ENCODE assay signal across 8 cellular contexts in the genomic region with DNA sequence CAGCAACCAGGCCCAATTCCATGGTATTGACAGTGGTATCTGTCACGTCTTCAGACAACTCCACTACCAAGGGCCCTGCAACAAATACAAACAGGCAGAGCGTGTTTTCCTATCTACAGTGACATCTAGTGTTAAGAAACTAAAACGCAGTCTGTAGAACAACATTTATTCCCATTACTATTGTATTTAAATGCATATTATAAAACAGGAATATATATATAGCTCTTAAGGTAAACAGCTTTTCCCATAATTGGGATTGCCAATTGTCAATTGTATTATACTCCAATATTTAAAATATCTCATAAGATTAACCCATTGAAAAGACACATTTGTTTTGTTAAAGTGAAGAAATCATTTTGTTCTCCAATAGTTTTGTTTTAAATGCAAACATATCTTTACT.
DNase-seq lines count a peak whose midpoint lies in the region; ATAC-seq and TF ChIP-seq lines count a peak whose summit lies in the region.

No MANE protein-coding gene starts in this region.

- no peaks in the 10 kb centered on the region for H3K36me3 ChIP-seq in HCT116 (ENCODE audit: control insufficient read depth in 1 of 2, insufficient read depth in 2 of 2, low read length in 2 of 2)
- H3K36me3 ChIP-seq in heart right ventricle = peaks cover 0 to 20% (median 0%) of the 10 kb centered on the region in 9 donors
- peaks cover 0 to 2% (median 0%) of the 10 kb centered on the region in 3 donors for H3K36me3 ChIP-seq in skeletal muscle tissue (ENCODE audit: control insufficient read depth in 3 of 3, insufficient read depth in 3 of 3, low read length in 3 of 3)

- TF ChIP-seq RAD21 in HCT116 (IDR thresholded peaks at IDR 0.05; ENCODE audit: low read depth) = peak; percentile 61

- H3K27ac ChIP-seq in HCT116 (ENCODE audit: low read depth, low read length) (no peak overlapping the region), VCaP (peak overlapping the region; percentile 54), heart right ventricle (no peak overlapping the region), skeletal muscle tissue (ENCODE audit: low read depth, low read length) (peak overlapping the region; percentile 65)

- DNase-seq in EH (ENCODE audit: low read depth) = peak; percentile 64
- DNase-seq in HCT116 (ENCODE audit: low read depth, low spot score) = peak; percentile 24
- peak; percentile 6 for DNase-seq in NCI-H146 treated with DMSO at 0.1 percent for 48 hours (lab: John Stamatoyannopoulos, UW; ENCODE audit: unreplicated experiment)
- no peak for DNase-seq in heart right ventricle
- no peak for DNase-seq in stimulated activated CD4-positive, alpha-beta T cell treated with anti-CD3 and anti-CD28 coated beads, Interleukin-12 subunit alpha, Interleukin-12 subunit beta, amount 100 ng/mL, for 4 hours
- DNase-seq in activated CD4-positive, CD25-positive, alpha-beta regulatory T cell treated with anti-CD3 and anti-CD28 coated beads, Interleukin-2, amount 50 U/mL, for 72 hours = no peak

- no peaks in the 10 kb centered on the region for H4K20me1 ChIP-seq in HCT116 (ENCODE audit: insufficient read depth)

- WGBS in heart right ventricle, 2 donors = 12 to 13% methylated on average over 3 of the region's 3 CpGs

- TF ChIP-seq CTCF in HCT116 (IDR thresholded peaks at IDR 0.05 in 2 of 3, conservative IDR thresholded peaks at IDR 0.05 in 1 of 3; ENCODE audit: borderline replicate concordance in 1 of 3, insufficient read depth in 1 of 3, low read depth in 2 of 3, low read length in 2 of 3) (peak; percentile 28 to 65 (median 47); a peak in 5 of 6 replicates), VCaP (conservative IDR thresholded peaks at IDR 0.05) (peak; percentile 89), heart right ventricle (IDR thresholded peaks at IDR 0.05) (peak; percentile 58 to 80 (median 72))

- no peaks in the 10 kb centered on the region for H3K79me2 ChIP-seq in HCT116 (ENCODE audit: insufficient read depth, low read length)

- H3K4me3 ChIP-seq in HCT116 (replicated peaks in 1 of 2; ENCODE audit: low read depth in 1 of 2, low read length in 2 of 2) = no peak overlapping the region
- H3K4me3 ChIP-seq in heart right ventricle = no peak overlapping the region
- H3K4me3 ChIP-seq in skeletal muscle tissue (ENCODE audit: low read length in 3 of 3) = no peak overlapping the region

- ATAC-seq in HCT116 (peak; percentile 76), heart right ventricle (peak in 7 of 8 donors; percentile 57 to 81 (median 65))

- TF ChIP-seq POLR2A in HCT116 (IDR thresholded peaks at IDR 0.05; ENCODE audit: borderline replicate concordance, extremely low read depth, insufficient read depth, insufficient read length) = no peak

- intact Hi-C loops in HCT116 (cut with micrococcal nuclease) (loop anchor here (10.0 kb wide), 1 partner anchor 191 kb away; no protein-coding TSS in a partner anchor), heart right ventricle (cut with DNase I) (loop anchor here in 3 of 10 donors (5.0 to 10.0 kb wide), 3 partner anchors 761 to 771 kb away; no protein-coding TSS in a partner anchor)

- H3K9me2 ChIP-seq in HCT116 (ENCODE audit: insufficient read depth) = no peaks in the 10 kb centered on the region

- CTCF ChIA-PET in HCT116 (lab: Charles Lee) = interaction anchor here (0.6 to 1.5 kb wide), 5 partner anchors 9 to 154 kb away, joined by 3 to 5 read pairs (median 4); no protein-coding TSS in a partner anchor

- H3K4me2 ChIP-seq in HCT116 (ENCODE audit: low read length) = no peak overlapping the region

- H3K4me1 ChIP-seq in HCT116 (ENCODE audit: control insufficient read depth in 1 of 2, insufficient read depth in 2 of 2, low read length in 2 of 2) = no peaks in the 10 kb centered on the region
- peaks cover 0 to 32% (median 8%) of the 10 kb centered on the region in 9 donors for H3K4me1 ChIP-seq in heart right ventricle
- H3K4me1 ChIP-seq in skeletal muscle tissue (ENCODE audit: control insufficient read depth in 3 of 3, insufficient read depth in 3 of 3, low read length in 3 of 3) = peaks cover 17 to 21% (median 20%) of the 10 kb centered on the region in 3 donors

- POLR2A ChIA-PET in HCT116 (lab: Charles Lee) = no interaction called here

- no peaks in the 10 kb centered on the region for H3K9me3 ChIP-seq in HCT116 (ENCODE audit: control insufficient read depth in 1 of 2, insufficient read depth in 1 of 2, low read depth in 1 of 2, low read length in 2 of 2)
- peaks cover 0 to 4% (median 0%) of the 10 kb centered on the region in 11 donors for H3K9me3 ChIP-seq in heart right ventricle
- H3K9me3 ChIP-seq in skeletal muscle tissue (ENCODE audit: control insufficient read depth in 3 of 3, low read length in 3 of 3) = no peaks in the 10 kb centered on the region

- H3K9ac ChIP-seq in HCT116 (ENCODE audit: low read length) = no peak overlapping the region
- H3K9ac ChIP-seq in skeletal muscle tissue (ENCODE audit: low read depth in 1 of 3, low read length in 3 of 3) = no peak overlapping the region

- H3K27me3 ChIP-seq in HCT116 (ENCODE audit: insufficient read depth, low read length) (no peaks in the 10 kb centered on the region), heart right ventricle (no peaks in the 10 kb centered on the region), skeletal muscle tissue (ENCODE audit: control insufficient read depth in 3 of 3, insufficient read depth in 3 of 3, low read length in 3 of 3) (no peaks in the 10 kb centered on the region)

- H2AFZ ChIP-seq in HCT116 (ENCODE audit: low read depth, low read length, poor library complexity, severe bottlenecking) = no peak overlapping the region

- RAD21 ChIA-PET in HCT116 (lab: Charles Lee; ENCODE audit: low non-redundant PET in 1 of 2, low total read pairs in 2 of 2, uncharacterized antibody in 2 of 2, unreplicated experiment in 2 of 2) = no interaction called here

- BruUV-seq in HCT116 (replicated peaks; lab: Mats Ljungman, UMichigan) = no TSS peak

TF ChIP-seq in HCT116, 20 proteins besides CTCF, POLR2A, EP300 and RAD21 (continues in another document):
- TF ChIP-seq, protein P1, sequence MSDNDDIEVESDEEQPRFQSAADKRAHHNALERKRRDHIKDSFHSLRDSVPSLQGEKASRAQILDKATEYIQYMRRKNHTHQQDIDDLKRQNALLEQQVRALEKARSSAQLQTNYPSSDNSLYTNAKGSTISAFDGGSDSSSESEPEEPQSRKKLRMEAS (IDR thresholded peaks at IDR 0.05) = no peak
- TF ChIP-seq ELF1 (IDR thresholded peaks at IDR 0.05; ENCODE audit: borderline replicate concordance, low read depth) = no peak
- TF ChIP-seq POLR2AphosphoS5 (IDR thresholded peaks at IDR 0.05; ENCODE audit: low read depth, low read length) = no peak
- TF ChIP-seq CEBPB (IDR thresholded peaks at IDR 0.05; ENCODE audit: low read depth) = no peak
- TF ChIP-seq ZFX (IDR thresholded peaks at IDR 0.05) = no peak
- TF ChIP-seq, protein P2, sequence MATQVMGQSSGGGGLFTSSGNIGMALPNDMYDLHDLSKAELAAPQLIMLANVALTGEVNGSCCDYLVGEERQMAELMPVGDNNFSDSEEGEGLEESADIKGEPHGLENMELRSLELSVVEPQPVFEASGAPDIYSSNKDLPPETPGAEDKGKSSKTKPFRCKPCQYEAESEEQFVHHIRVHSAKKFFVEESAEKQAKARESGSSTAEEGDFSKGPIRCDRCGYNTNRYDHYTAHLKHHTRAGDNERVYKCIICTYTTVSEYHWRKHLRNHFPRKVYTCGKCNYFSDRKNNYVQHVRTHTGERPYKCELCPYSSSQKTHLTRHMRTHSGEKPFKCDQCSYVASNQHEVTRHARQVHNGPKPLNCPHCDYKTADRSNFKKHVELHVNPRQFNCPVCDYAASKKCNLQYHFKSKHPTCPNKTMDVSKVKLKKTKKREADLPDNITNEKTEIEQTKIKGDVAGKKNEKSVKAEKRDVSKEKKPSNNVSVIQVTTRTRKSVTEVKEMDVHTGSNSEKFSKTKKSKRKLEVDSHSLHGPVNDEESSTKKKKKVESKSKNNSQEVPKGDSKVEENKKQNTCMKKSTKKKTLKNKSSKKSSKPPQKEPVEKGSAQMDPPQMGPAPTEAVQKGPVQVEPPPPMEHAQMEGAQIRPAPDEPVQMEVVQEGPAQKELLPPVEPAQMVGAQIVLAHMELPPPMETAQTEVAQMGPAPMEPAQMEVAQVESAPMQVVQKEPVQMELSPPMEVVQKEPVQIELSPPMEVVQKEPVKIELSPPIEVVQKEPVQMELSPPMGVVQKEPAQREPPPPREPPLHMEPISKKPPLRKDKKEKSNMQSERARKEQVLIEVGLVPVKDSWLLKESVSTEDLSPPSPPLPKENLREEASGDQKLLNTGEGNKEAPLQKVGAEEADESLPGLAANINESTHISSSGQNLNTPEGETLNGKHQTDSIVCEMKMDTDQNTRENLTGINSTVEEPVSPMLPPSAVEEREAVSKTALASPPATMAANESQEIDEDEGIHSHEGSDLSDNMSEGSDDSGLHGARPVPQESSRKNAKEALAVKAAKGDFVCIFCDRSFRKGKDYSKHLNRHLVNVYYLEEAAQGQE (IDR thresholded peaks at IDR 0.05; ENCODE audit: low read depth) = no peak
- no peak for TF ChIP-seq JUND (IDR thresholded peaks at IDR 0.05)
- TF ChIP-seq SP1 (IDR thresholded peaks at IDR 0.05; ENCODE audit: low read depth) = no peak
- TF ChIP-seq, protein P3, sequence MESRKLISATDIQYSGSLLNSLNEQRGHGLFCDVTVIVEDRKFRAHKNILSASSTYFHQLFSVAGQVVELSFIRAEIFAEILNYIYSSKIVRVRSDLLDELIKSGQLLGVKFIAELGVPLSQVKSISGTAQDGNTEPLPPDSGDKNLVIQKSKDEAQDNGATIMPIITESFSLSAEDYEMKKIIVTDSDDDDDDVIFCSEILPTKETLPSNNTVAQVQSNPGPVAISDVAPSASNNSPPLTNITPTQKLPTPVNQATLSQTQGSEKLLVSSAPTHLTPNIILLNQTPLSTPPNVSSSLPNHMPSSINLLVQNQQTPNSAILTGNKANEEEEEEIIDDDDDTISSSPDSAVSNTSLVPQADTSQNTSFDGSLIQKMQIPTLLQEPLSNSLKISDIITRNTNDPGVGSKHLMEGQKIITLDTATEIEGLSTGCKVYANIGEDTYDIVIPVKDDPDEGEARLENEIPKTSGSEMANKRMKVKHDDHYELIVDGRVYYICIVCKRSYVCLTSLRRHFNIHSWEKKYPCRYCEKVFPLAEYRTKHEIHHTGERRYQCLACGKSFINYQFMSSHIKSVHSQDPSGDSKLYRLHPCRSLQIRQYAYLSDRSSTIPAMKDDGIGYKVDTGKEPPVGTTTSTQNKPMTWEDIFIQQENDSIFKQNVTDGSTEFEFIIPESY (IDR thresholded peaks at IDR 0.05; ENCODE audit: extremely low read depth, insufficient replicate concordance, low read length) = no peak
- no peak for TF ChIP-seq EGR1 (IDR thresholded peaks at IDR 0.05; ENCODE audit: low read depth)
- no peak for TF ChIP-seq CBX3 (IDR thresholded peaks at IDR 0.05; ENCODE audit: low read depth)
- no peak for TF ChIP-seq ZNF274 (IDR thresholded peaks at IDR 0.05; ENCODE audit: low read depth, low read length)
- no peak for TF ChIP-seq YY1 (IDR thresholded peaks at IDR 0.05; ENCODE audit: extremely low read depth, insufficient replicate concordance, low read depth, low read length)
- no peak for TF ChIP-seq FOSL1 (IDR thresholded peaks at IDR 0.05; ENCODE audit: low read depth)
- no peak for TF ChIP-seq EZH2 (IDR thresholded peaks at IDR 0.05)
- no peak for TF ChIP-seq EZH2phosphoT487 (IDR thresholded peaks at IDR 0.05; ENCODE audit: borderline replicate concordance)

Comparison
In these comparisons a context has a peak if more than half of its experiments do, and no peak if none do; other contexts are left out.
1. DNase-seq: peak in EH (single experiment), HCT116 (single experiment) and NCI-H146 treated with DMSO at 0.1 percent for 48 hours (single experiment); none in heart right ventricle (0 of 2), stimulated activated CD4-positive, alpha-beta T cell treated with anti-CD3 and anti-CD28 coated beads, Interleukin-12 subunit alpha, Interleukin-12 subunit beta, amount 100 ng/mL, for 4 hours (single experiment) and activated CD4-positive, CD25-positive, alpha-beta regulatory T cell treated with anti-CD3 and anti-CD28 coated beads, Interleukin-2, amount 50 U/mL, for 72 hours (single experiment).
2. H3K27ac ChIP-seq: peak in VCaP (single experiment) and skeletal muscle tissue (single experiment); none in HCT116 (single experiment) and heart right ventricle (0 of 10).
3. Peak in every context shown above with its lines, with median percentiles within 50 percentile points of each other: CTCF ChIP-seq.